Comparison of ENCODE assay signal across 19 cellular contexts in the genomic region with DNA sequence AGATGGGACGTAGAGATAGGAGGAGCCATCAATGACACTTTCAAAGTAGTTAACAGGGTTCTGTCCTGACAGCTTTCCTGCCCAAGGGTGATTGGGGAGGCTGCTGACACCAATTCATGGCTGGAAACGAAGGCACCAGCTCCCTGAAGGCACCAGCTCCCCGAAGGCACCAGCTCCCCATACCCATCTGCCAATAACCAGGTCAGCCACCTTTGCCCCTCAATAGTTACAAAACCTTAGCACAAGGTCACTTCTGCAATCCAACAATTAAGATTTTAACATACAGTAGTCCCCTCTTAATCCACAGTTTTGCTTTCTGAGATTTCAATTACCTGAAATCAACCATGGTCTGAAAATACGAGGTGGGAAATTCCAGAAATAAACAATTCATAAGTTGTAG.
"Had no signal": no experiment of that assay in that cellular context is flagged by ENCODE, and none has a peak within 500 bp of the region (broad histone marks: within the 10 kb centered on the region; RNA-seq: fewer than 3 reads in every experiment).

No MANE protein-coding gene starts in this region.

- H3K27ac ChIP-seq: breast epithelium, upper lobe of right lung had no signal

- DNase-seq: activated CD4-positive, alpha-beta T cell treated with anti-CD3 and anti-CD28 coated beads for 4 hours; activated CD8-positive, alpha-beta T cell treated with anti-CD3 and anti-CD28 coated beads for 36 hours; activated effector memory CD4-positive, alpha-beta T cell treated with Interleukin-2 at 50 U/mL for 16 hours; activated naive CD4-positive, alpha-beta T cell treated with anti-CD3 and anti-CD28 coated beads, Interleukin-2, amount 10 ng/mL, durations not matched to agents 7 days and 5 days; activated T-cell treated with anti-CD3 and anti-CD28 coated beads, Interleukin-2, amount 50 U/mL, for 1 hour; cerebellar nuclear complex; cortex of kidney; gastrocnemius medialis; left cardiac atrium; midbrain; SW 1271; upper lobe of right lung had no signal

- H3K36me3 ChIP-seq: breast epithelium, gastrocnemius medialis, upper lobe of right lung had no signal

- H3K27me3 ChIP-seq: breast epithelium, gastrocnemius medialis, upper lobe of right lung had no signal

- H3K27me3 Mint-ChIP-seq: activated CD8-positive, alpha-beta T cell treated with anti-CD3 and anti-CD28 coated beads for 36 hours; activated naive CD4-positive, alpha-beta T cell treated with anti-CD3 and anti-CD28 coated beads, Interleukin-2, amount 10 ng/mL, durations not matched to agents 7 days and 5 days; progenitor cell of endocrine pancreas had no signal

- H3K9me3 ChIP-seq: breast epithelium, gastrocnemius medialis, upper lobe of right lung had no signal

- H3K4me1 ChIP-seq: breast epithelium had no signal

- H3K4me3 ChIP-seq: breast epithelium, gastrocnemius medialis, lung, upper lobe of right lung had no signal

- FAIRE-seq: astrocyte, islet of Langerhans had no signal

- H3K9me3 Mint-ChIP-seq: activated CD8-positive, alpha-beta T cell treated with anti-CD3 and anti-CD28 coated beads for 36 hours; activated naive CD4-positive, alpha-beta T cell treated with anti-CD3 and anti-CD28 coated beads, Interleukin-2, amount 10 ng/mL, durations not matched to agents 7 days and 5 days; WTC11 had no signal

- H3K4me3 Mint-ChIP-seq: activated CD8-positive, alpha-beta T cell treated with anti-CD3 and anti-CD28 coated beads for 36 hours; activated naive CD4-positive, alpha-beta T cell treated with anti-CD3 and anti-CD28 coated beads, Interleukin-2, amount 10 ng/mL, durations not matched to agents 7 days and 5 days; WTC11 had no signal

- ATAC-seq: activated CD8-positive, alpha-beta T cell treated with anti-CD3 and anti-CD28 coated beads for 36 hours; esophagus mucosa; gastrocnemius medialis; left cardiac atrium; upper lobe of right lung; WTC11 had no signal

- H3K27ac Mint-ChIP-seq: activated CD8-positive, alpha-beta T cell treated with anti-CD3 and anti-CD28 coated beads for 36 hours; activated naive CD4-positive, alpha-beta T cell treated with anti-CD3 and anti-CD28 coated beads, Interleukin-2, amount 10 ng/mL, durations not matched to agents 7 days and 5 days; progenitor cell of endocrine pancreas; WTC11 had no signal
